Comparison of ENCODE assay signal across 20 cellular contexts in genomic region chr16:88744839-88745521, GRCh38. TPM values are rescaled to one million over a fixed set of nuclear protein-coding genes. Genes with fewer than 3 reads are reported as not detected.
DNase-seq lines count a peak whose midpoint lies in the region; ATAC-seq and TF ChIP-seq lines count a peak whose summit lies in the region.
"Had no signal": no experiment of that assay in that cellular context is flagged by ENCODE, and none has a peak within 500 bp of the region (broad histone marks: within the 10 kb centered on the region; RNA-seq: fewer than 3 reads in every experiment).

No MANE protein-coding gene starts in this region.

- POLR2A ChIA-PET in CD4-positive, alpha-beta T cell (lab: Charles Lee) = interaction anchor here (0.6 to 1.9 kb wide), 8 partner anchors 8 to 62 kb away, joined by 3 to 15 read pairs (median 4); partner anchors contain the start of gene PIEZO1
- POLR2A ChIA-PET in naive thymus-derived CD8-positive, alpha-beta T cell (lab: Charles Lee) = interaction anchor here (0.5 to 5.6 kb wide), 19 partner anchors 8 to 473 kb away, joined by 3 to 81 read pairs (median 5); partner anchors contain the start of genes APRT, CDT1, CTU2 and GALNS

- no peak overlapping the region for H3K27ac ChIP-seq in CD4-positive, alpha-beta T cell (ENCODE audit: low read depth, low read length)
- peak overlapping the region; percentile 63 for H3K27ac ChIP-seq in effector memory CD4-positive, alpha-beta T cell (ENCODE audit: insufficient read depth, low read length, poor library complexity, severe bottlenecking)
- H3K27ac ChIP-seq: hepatocyte, ovary, VCaP had no signal

- peak overlapping the region; percentile 78 for H3K27ac Mint-ChIP-seq in CD4-positive, alpha-beta T cell
- H3K27ac Mint-ChIP-seq in naive thymus-derived CD8-positive, alpha-beta T cell = peak overlapping the region in 6 of 10 donors; percentile 35 to 89 (median 80)
- H3K27ac Mint-ChIP-seq: endodermal cell had no signal

- no peaks in the 10 kb centered on the region for H3K36me3 Mint-ChIP-seq in CD4-positive, alpha-beta T cell (ENCODE audit: low read depth)
- peaks cover 0 to 2% (median 0%) of the 10 kb centered on the region in 3 donors for H3K36me3 Mint-ChIP-seq in naive thymus-derived CD8-positive, alpha-beta T cell

- peaks cover 24% of the 10 kb centered on the region for H3K4me1 Mint-ChIP-seq in CD4-positive, alpha-beta T cell (ENCODE audit: low read depth)
- peaks cover 10 to 38% (median 32%) of the 10 kb centered on the region in 4 donors for H3K4me1 Mint-ChIP-seq in naive thymus-derived CD8-positive, alpha-beta T cell
- H3K4me1 Mint-ChIP-seq: endodermal cell had no signal

- intact Hi-C loops in CD4-positive, alpha-beta T cell (cut with DNase I, micrococcal nuclease) = loop anchor here in 1 of 2 experiments (2.0 kb wide), 2 partner anchors 38 to 112 kb away; partner anchors contain the start of genes GALNS and TRAPPC2L

- no peaks in the 10 kb centered on the region for H3K9me3 Mint-ChIP-seq in CD4-positive, alpha-beta T cell
- no peaks in the 10 kb centered on the region for H3K9me3 Mint-ChIP-seq in naive thymus-derived CD8-positive, alpha-beta T cell
- H3K9me3 Mint-ChIP-seq: endodermal cell had no signal

- H3K27me3 ChIP-seq in CD4-positive, alpha-beta T cell (ENCODE audit: control insufficient read depth, insufficient read depth, low read length) = no peaks in the 10 kb centered on the region
- no peaks in the 10 kb centered on the region for H3K27me3 ChIP-seq in effector memory CD4-positive, alpha-beta T cell (replicated peaks; ENCODE audit: control insufficient read depth, insufficient read depth, low read length, poor library complexity, severe bottlenecking)
- H3K27me3 ChIP-seq: hepatocyte, ovary, upper lobe of left lung had no signal

- no peak for TF ChIP-seq CTCF in CD4-positive, alpha-beta T cell (IDR thresholded peaks at IDR 0.05)

- H3K36me3 ChIP-seq in effector memory CD4-positive, alpha-beta T cell (ENCODE audit: control insufficient read depth, insufficient read depth, low read length) = peaks cover 28% of the 10 kb centered on the region
- H3K36me3 ChIP-seq: ovary had no signal

- no peak overlapping the region for H3K4me3 ChIP-seq in effector memory CD4-positive, alpha-beta T cell (ENCODE audit: insufficient read depth, low read depth, low read length, poor library complexity, severe bottlenecking)
- H3K4me3 ChIP-seq: hepatocyte, ovary, smooth muscle cell, upper lobe of left lung had no signal

- peaks cover 37% of the 10 kb centered on the region for H3K4me1 ChIP-seq in effector memory CD4-positive, alpha-beta T cell (ENCODE audit: control insufficient read depth, insufficient read depth, low read length, poor library complexity, severe bottlenecking)

- CTCF ChIA-PET in CD4-positive, alpha-beta T cell (lab: Charles Lee) = interaction anchor here (2.3 to 3.2 kb wide), 2 partner anchors 8 to 37 kb away, joined by 5 to 18 read pairs; no protein-coding TSS in a partner anchor

- no peak for ATAC-seq in CD4-positive, alpha-beta T cell (ENCODE audit: poor library complexity)
- ATAC-seq in GM19438 (IDR thresholded peaks at IDR 0.05; ENCODE audit: low read depth, unreplicated experiment) = peak; percentile 14
- no peak for ATAC-seq in naive thymus-derived CD8-positive, alpha-beta T cell
- ATAC-seq in HG02840 (IDR thresholded peaks at IDR 0.05; ENCODE audit: low FRiP score, unreplicated experiment) = no peak
- no peak for ATAC-seq in GM21367 (IDR thresholded peaks at IDR 0.05; ENCODE audit: unreplicated experiment)

- H3K4me3 Mint-ChIP-seq in CD4-positive, alpha-beta T cell = no peak overlapping the region
- peak overlapping the region in 7 of 10 donors; percentile 50 to 80 (median 75) for H3K4me3 Mint-ChIP-seq in naive thymus-derived CD8-positive, alpha-beta T cell
- H3K4me3 Mint-ChIP-seq: endodermal cell had no signal

- H3K9me3 ChIP-seq in CD4-positive, alpha-beta T cell (ENCODE audit: control insufficient read depth, low read length) = no peaks in the 10 kb centered on the region
- H3K9me3 ChIP-seq in effector memory CD4-positive, alpha-beta T cell (ENCODE audit: control insufficient read depth, low read length) = no peaks in the 10 kb centered on the region
- H3K9me3 ChIP-seq: ovary, upper lobe of left lung had no signal

- no peaks in the 10 kb centered on the region for H3K27me3 Mint-ChIP-seq in CD4-positive, alpha-beta T cell
- H3K27me3 Mint-ChIP-seq in naive thymus-derived CD8-positive, alpha-beta T cell = no peaks in the 10 kb centered on the region

- DNase-seq in CD4-positive, alpha-beta T cell = no peak
- DNase-seq in effector memory CD4-positive, alpha-beta T cell = no peak
- no peak for DNase-seq in naive thymus-derived CD8-positive, alpha-beta T cell
- no peak for DNase-seq in islet precursor cell
- no peak for DNase-seq in stimulated activated CD4-positive, alpha-beta T cell treated with anti-CD3 and anti-CD28 coated beads, Interleukin-4, amount 100 ng/mL, for 24 hours
- DNase-seq: C1 segment of cervical spinal cord, cerebellar nuclear complex, DND-41, endodermal cell, kidney, midbrain, NCI-H1105 treated with DMSO at 0.1 percent for 48 hours, ovary had no signal

RNA-seq across cellular contexts. Expression of gene CTU2, which starts 38.7 kb away (rescaled TPM):
- total RNA-seq in CD4-positive, alpha-beta T cell = 10 to 100 TPM; 39.3 to 44.0 TPM
- 10 to 100 TPM; 28.7 to 31.5 TPM for total RNA-seq in naive thymus-derived CD8-positive, alpha-beta T cell
- polyA plus RNA-seq in naive thymus-derived CD8-positive, alpha-beta T cell = 10 to 100 TPM; 16.9 to 21.9 (median 19.0) TPM

RNA-seq across cellular contexts. Expression of gene RNF166, which starts 38.8 kb away (rescaled TPM):
- 100 to 1,000 TPM; 334 to 355 TPM for total RNA-seq in CD4-positive, alpha-beta T cell
- 100 to 1,000 TPM; 209 to 230 TPM for total RNA-seq in naive thymus-derived CD8-positive, alpha-beta T cell
- 100 to 1,000 TPM in 2 of 3 donors, 10 to 100 TPM in 1; 79.4 to 104 (median 101) TPM for polyA plus RNA-seq in naive thymus-derived CD8-positive, alpha-beta T cell

RNA-seq across cellular contexts. Expression of gene PIEZO1, which starts 40.0 kb away (rescaled TPM):
- total RNA-seq in CD4-positive, alpha-beta T cell = 100 to 1,000 TPM; 142 to 146 TPM
- 10 to 100 TPM; 90.0 to 94.5 TPM for total RNA-seq in naive thymus-derived CD8-positive, alpha-beta T cell
- 1 to 10 TPM; 2.4 to 8.4 (median 5.7) TPM for polyA plus RNA-seq in naive thymus-derived CD8-positive, alpha-beta T cell

RNA-seq across cellular contexts. Expression of gene CDT1, which starts 58.6 kb away (rescaled TPM):
- 1 to 10 TPM in 1 of 2 experiments, under 1 TPM in 1; 0.47 to 1.0 TPM for total RNA-seq in CD4-positive, alpha-beta T cell
- under 1 TPM in 1 of 2 experiments, not detected in 1; 0.74 TPM for total RNA-seq in naive thymus-derived CD8-positive, alpha-beta T cell
- polyA plus RNA-seq in naive thymus-derived CD8-positive, alpha-beta T cell = under 1 TPM; 0.13 to 0.46 (median 0.26) TPM

RNA-seq across cellular contexts. Expression of gene SNAI3, which starts 58.7 kb away (rescaled TPM):
- total RNA-seq in CD4-positive, alpha-beta T cell = 1 to 10 TPM; 3.0 to 3.5 TPM
- total RNA-seq in naive thymus-derived CD8-positive, alpha-beta T cell = 1 to 10 TPM; 2.3 to 2.5 TPM
- polyA plus RNA-seq in naive thymus-derived CD8-positive, alpha-beta T cell = 1 to 10 TPM; 3.3 to 6.1 (median 5.3) TPM
